25 cellular contexts compared by ENCODE assay signal in genomic region chr1:245338485-245338877, GRCh38.
"Had no signal": no experiment of that assay in that cellular context is flagged by ENCODE, and none has a peak within 500 bp of the region (broad histone marks: within the 10 kb centered on the region; RNA-seq: fewer than 3 reads in every experiment).

No MANE protein-coding gene starts in this region.

- H3K27ac ChIP-seq: breast epithelium, left lung, parathyroid adenoma, psoas muscle, suprapubic skin, tibial artery had no signal

- DNase-seq: activated CD4-positive, alpha-beta T cell treated with anti-CD3 and anti-CD28 coated beads for 36 hours; activated CD4-positive, CD25-positive, alpha-beta regulatory T cell; activated CD8-positive, alpha-beta memory T cell treated with anti-CD3 and anti-CD28 coated beads, Interleukin-2, amount 10 ng/mL, durations not matched to agents 7 days and 5 days; activated CD8-positive, alpha-beta T cell treated with anti-CD3 and anti-CD28 coated beads, Interleukin-2, amount 10 ng/mL, durations not matched to agents 7 days and 5 days; activated naive CD8-positive, alpha-beta T cell treated with anti-CD3 and anti-CD28 coated beads, Interleukin-2, amount 50 U/mL, for 24 hours; activated T-cell treated with anti-CD3 and anti-CD28 coated beads, Interleukin-2, amount 50 U/mL, for 48 hours; amygdala; effector CD4-positive, alpha-beta T cell; left lung; mammary epithelial cell; occipital lobe; psoas muscle; stimulated activated CD4-positive, alpha-beta T cell treated with anti-CD3 and anti-CD28 coated beads, Interleukin-15, amount 100 ng/mL, for 24 hours; stimulated activated CD4-positive, alpha-beta T cell treated with anti-CD3 and anti-CD28 coated beads, Interleukin-2, amount 100 ng/mL, for 24 hours; stimulated activated naive B cell treated with anti-CD40 and anti-IgM and Interleukin-4, amounts not matched to agents 10 μg/mL and 1 μg/mL and 100 μg/mL, for 72 hours; tibial artery had no signal

- ATAC-seq: activated CD8-positive, alpha-beta memory T cell treated with anti-CD3 and anti-CD28 coated beads, Interleukin-2, amount 10 ng/mL, durations not matched to agents 7 days and 5 days; activated CD8-positive, alpha-beta T cell treated with anti-CD3 and anti-CD28 coated beads, Interleukin-2, amount 10 ng/mL, durations not matched to agents 7 days and 5 days; left lung; naive thymus-derived CD8-positive, alpha-beta T cell; psoas muscle had no signal

- H2AFZ ChIP-seq: parathyroid adenoma had no signal

- H3K36me3 ChIP-seq: breast epithelium, left lung, suprapubic skin, tibial artery had no signal

- H3K4me1 ChIP-seq: breast epithelium, left lung, parathyroid adenoma, psoas muscle, tibial artery had no signal

- H3K4me3 ChIP-seq: breast epithelium, left lung, psoas muscle, suprapubic skin, tibial artery had no signal

- H3K4me3 Mint-ChIP-seq: activated CD4-positive, alpha-beta T cell treated with anti-CD3 and anti-CD28 coated beads for 36 hours; activated CD8-positive, alpha-beta memory T cell treated with anti-CD3 and anti-CD28 coated beads, Interleukin-2, amount 10 ng/mL, durations not matched to agents 7 days and 5 days; activated CD8-positive, alpha-beta T cell treated with anti-CD3 and anti-CD28 coated beads, Interleukin-2, amount 10 ng/mL, durations not matched to agents 7 days and 5 days; activated naive CD4-positive, alpha-beta T cell treated with anti-CD3 and anti-CD28 coated beads, Interleukin-2, amount 50 U/mL, for 24 hours; central memory CD8-positive, alpha-beta T cell; dendritic cell treated with granulocyte-macrophage colony-stimulating factor and Interleukin-4, amounts not matched to agents 40 ng/mL and 50 ng/mL, for 4 days; neural crest cell; stimulated activated naive B cell treated with anti-CD40 and anti-IgM and Interleukin-4, amounts not matched to agents 10 μg/mL and 1 μg/mL and 100 μg/mL, for 72 hours had no signal

- H3K27ac Mint-ChIP-seq: activated CD4-positive, alpha-beta T cell treated with anti-CD3 and anti-CD28 coated beads for 36 hours; activated CD8-positive, alpha-beta memory T cell treated with anti-CD3 and anti-CD28 coated beads, Interleukin-2, amount 10 ng/mL, durations not matched to agents 7 days and 5 days; activated CD8-positive, alpha-beta T cell treated with anti-CD3 and anti-CD28 coated beads, Interleukin-2, amount 10 ng/mL, durations not matched to agents 7 days and 5 days; activated T-helper 2 cell treated with anti-CD3 and anti-CD28 coated beads, Interferon-gamma antibody, Interleukin-2, Interleukin-4, amounts not matched to agents 10 μg/mL and 5 μg/mL and 100 μg/mL, durations not matched to agents 14 hours and 24 hours and 36 hours; dendritic cell treated with granulocyte-macrophage colony-stimulating factor and Interleukin-4, amounts not matched to agents 40 ng/mL and 50 ng/mL, for 4 days; stimulated activated naive B cell treated with anti-CD40 and anti-IgM and Interleukin-4, amounts not matched to agents 10 μg/mL and 1 μg/mL and 100 μg/mL, for 72 hours had no signal

- H3K9ac ChIP-seq: parathyroid adenoma had no signal

- H3K4me1 Mint-ChIP-seq: activated CD8-positive, alpha-beta memory T cell treated with anti-CD3 and anti-CD28 coated beads, Interleukin-2, amount 10 ng/mL, durations not matched to agents 7 days and 5 days; central memory CD8-positive, alpha-beta T cell; stimulated activated naive B cell treated with anti-CD40 and anti-IgM and Interleukin-4, amounts not matched to agents 10 μg/mL and 1 μg/mL and 100 μg/mL, for 72 hours had no signal

- H3K27me3 Mint-ChIP-seq: activated CD8-positive, alpha-beta memory T cell treated with anti-CD3 and anti-CD28 coated beads, Interleukin-2, amount 10 ng/mL, durations not matched to agents 7 days and 5 days had no signal

- H3K9me3 ChIP-seq: breast epithelium, left lung, psoas muscle, suprapubic skin, tibial artery had no signal

- H3K27me3 ChIP-seq: breast epithelium, left lung, suprapubic skin, tibial artery had no signal

- H3K9me3 Mint-ChIP-seq: activated naive CD4-positive, alpha-beta T cell treated with anti-CD3 and anti-CD28 coated beads, Interleukin-2, amount 50 U/mL, for 24 hours; activated naive CD8-positive, alpha-beta T cell treated with anti-CD3 and anti-CD28 coated beads, Interleukin-2, amount 50 U/mL, for 24 hours; activated T-helper 2 cell treated with anti-CD3 and anti-CD28 coated beads, Interferon-gamma antibody, Interleukin-2, Interleukin-4, amounts not matched to agents 10 μg/mL and 5 μg/mL and 100 μg/mL, durations not matched to agents 14 hours and 24 hours and 36 hours; central memory CD8-positive, alpha-beta T cell; dendritic cell treated with granulocyte-macrophage colony-stimulating factor and Interleukin-4, amounts not matched to agents 40 ng/mL and 50 ng/mL, for 4 days; naive thymus-derived CD8-positive, alpha-beta T cell; stimulated activated naive B cell treated with anti-CD40 and anti-IgM and Interleukin-4, amounts not matched to agents 10 μg/mL and 1 μg/mL and 100 μg/mL, for 72 hours had no signal

- H3K36me3 Mint-ChIP-seq: activated CD8-positive, alpha-beta memory T cell treated with anti-CD3 and anti-CD28 coated beads, Interleukin-2, amount 10 ng/mL, durations not matched to agents 7 days and 5 days; activated naive CD4-positive, alpha-beta T cell treated with anti-CD3 and anti-CD28 coated beads, Interleukin-2, amount 50 U/mL, for 24 hours; naive thymus-derived CD8-positive, alpha-beta T cell; stimulated activated naive B cell treated with anti-CD40 and anti-IgM and Interleukin-4, amounts not matched to agents 10 μg/mL and 1 μg/mL and 100 μg/mL, for 72 hours had no signal
